8 cellular contexts compared by ENCODE assay signal in the genomic region with DNA sequence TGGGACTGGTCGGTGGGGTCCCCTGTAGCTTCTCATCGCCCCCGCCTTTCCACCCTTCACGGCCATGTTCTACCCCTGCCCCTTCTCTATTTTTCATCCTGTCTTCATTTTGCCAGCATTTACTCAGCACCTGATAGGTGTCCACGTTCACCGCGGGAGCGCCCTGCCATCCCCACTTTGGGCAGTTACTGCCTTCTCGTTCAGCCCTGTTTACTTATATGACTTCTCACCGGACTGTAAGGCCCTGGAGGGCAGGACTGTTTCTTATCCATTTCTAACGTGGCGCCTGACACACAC. TPM values are rescaled to one million over a fixed set of nuclear protein-coding genes. Genes with fewer than 3 reads are reported as not detected.
A peak's percentile ranks its signal among the peaks of the same experiment; 100 is the strongest.
DNase-seq lines count a peak whose midpoint lies in the region; ATAC-seq and TF ChIP-seq lines count a peak whose summit lies in the region.

No MANE protein-coding gene starts in this region.

- H3K9ac ChIP-seq in mammary epithelial cell (ENCODE audit: insufficient read depth, low read length): peak overlapping the region; percentile 99
- H3K9ac ChIP-seq in mucosa of rectum (ENCODE audit: low read depth in 1 of 2, low read length in 2 of 2): peak overlapping the region; percentile 81 to 98

- H3K4me2 ChIP-seq in mammary epithelial cell (ENCODE audit: insufficient read depth, low read depth, low read length): peak overlapping the region; percentile 92

- H3K27me3 ChIP-seq in ACC112 (ENCODE audit: insufficient read depth, low read length): no peaks in the 10 kb centered on the region
- no peaks in the 10 kb centered on the region for H3K27me3 ChIP-seq in mammary epithelial cell (ENCODE audit: insufficient read depth, low read length)
- H3K27me3 ChIP-seq in mucosa of rectum (ENCODE audit: control insufficient read depth in 2 of 2, insufficient read depth in 2 of 2, low read length in 2 of 2): no peaks in the 10 kb centered on the region

- H3K4me3 ChIP-seq in ACC112 (ENCODE audit: low read depth, low read length) (peak overlapping the region; percentile 82), mammary epithelial cell (replicated peaks in 1 of 3; ENCODE audit: insufficient read depth in 1 of 3, low read depth in 2 of 3, low read length in 3 of 3) (peak overlapping the region; percentile 67 to 95 (median 89)), mucosa of rectum (ENCODE audit: low read length in 2 of 2) (peak overlapping the region; percentile 92 to 95)

- intact Hi-C loops in mammary epithelial cell (cut with micrococcal nuclease): loop anchor here (1.0 to 5.0 kb wide), 3 partner anchors 34 to 71 kb away; a partner anchor contains a TSS

- ATAC-seq in GM18498 (IDR thresholded peaks at IDR 0.05; ENCODE audit: unreplicated experiment) (no peak), GM19328 (IDR thresholded peaks at IDR 0.05; ENCODE audit: unreplicated experiment) (no peak)

- H3K79me2 ChIP-seq in ACC112 (ENCODE audit: control insufficient read depth, insufficient read depth, low read length, unreplicated experiment): peaks cover 43% of the 10 kb centered on the region
- H3K79me2 ChIP-seq in mammary epithelial cell (ENCODE audit: insufficient read depth, low read length): peaks cover 62% of the 10 kb centered on the region

- H2AFZ ChIP-seq in ACC112 (ENCODE audit: low read length, unreplicated experiment) (peak overlapping the region; percentile 61), mammary epithelial cell (ENCODE audit: low read depth, low read length) (peak overlapping the region; percentile 73)

- H4K20me1 ChIP-seq in mammary epithelial cell (ENCODE audit: insufficient read depth, low read length): no peaks in the 10 kb centered on the region

- H3K9me3 ChIP-seq in mammary epithelial cell (replicated peaks; ENCODE audit: insufficient read depth, low read length): no peaks in the 10 kb centered on the region
- no peaks in the 10 kb centered on the region for H3K9me3 ChIP-seq in mucosa of rectum (ENCODE audit: control insufficient read depth in 2 of 2, low read length in 2 of 2)

- TSS peak; percentile 56 for BruUV-seq in mammary epithelial cell (replicated peaks; lab: Mats Ljungman, UMichigan)

- H3K36me3 ChIP-seq in ACC112 (ENCODE audit: insufficient read depth, low read length): peaks cover 4% of the 10 kb centered on the region; the same call in 1 of the 2 replicates
- peaks cover 26% of the 10 kb centered on the region for H3K36me3 ChIP-seq in mammary epithelial cell (ENCODE audit: insufficient read depth, low read length)
- peaks cover 18 to 36% of the 10 kb centered on the region in 2 donors for H3K36me3 ChIP-seq in mucosa of rectum (ENCODE audit: control insufficient read depth in 2 of 2, insufficient read depth in 2 of 2, low read length in 2 of 2)

- TF ChIP-seq CTCF in mammary epithelial cell (conservative IDR thresholded peaks at IDR 0.05 in 1 of 2, IDR thresholded peaks at IDR 0.05 in 1 of 2; ENCODE audit: extremely low read depth in 1 of 2, insufficient read depth in 1 of 2, low read depth in 1 of 2, low read length in 2 of 2): no peak

- CTCF ChIA-PET in mammary epithelial cell (lab: Charles Lee; ENCODE audit: low non-redundant PET): no interaction called here

- 0% methylated on average over 5 of the region's 12 CpGs for WGBS in mammary epithelial cell (ENCODE audit: low coverage, missing lambda C conversion rate)

- dilution Hi-C loops in mammary epithelial cell (cut with HindIII; ENCODE audit: low sequenced_read_pairs): loop anchor here (5.0 kb wide), 3 partner anchors 42 to 97 kb away; a partner anchor contains a TSS

- H3K4me1 ChIP-seq in ACC112 (ENCODE audit: control insufficient read depth, insufficient read depth, low read length, unreplicated experiment) (peaks cover 32% of the 10 kb centered on the region), mammary epithelial cell (ENCODE audit: insufficient read depth, low read length) (peaks cover 35% of the 10 kb centered on the region), mucosa of rectum (ENCODE audit: control insufficient read depth in 2 of 2, insufficient read depth in 2 of 2, low read length in 2 of 2) (peaks cover 44 to 45% of the 10 kb centered on the region in 2 donors)

- in situ Hi-C loops in mammary epithelial cell (cut with MboI; ENCODE audit: low sequenced_read_pairs in 2 of 2): no loop called here

- peak overlapping the region; percentile 77 for H3K27ac ChIP-seq in ACC112 (ENCODE audit: low read depth, low read length)
- H3K27ac ChIP-seq in mammary epithelial cell (ENCODE audit: insufficient read depth, low read depth, low read length): peak overlapping the region; percentile 91
- H3K27ac ChIP-seq in mucosa of rectum (ENCODE audit: low read depth in 2 of 2, low read length in 2 of 2): peak overlapping the region; percentile 92 to 95

- DNase-seq in HPDE6-E6E7 (ENCODE audit: extremely low spot score) (peak; percentile 17), mammary epithelial cell (no peak), A172 (ENCODE audit: low spot score) (no peak)
- no peak for DNase-seq in effector CD8-positive, alpha-beta T cell (lab: John Stamatoyannopoulos, UW)

RNA-seq across cellular contexts. Expression of a gene that starts 0.4 kb away (rescaled TPM):
- 100 to 1,000 TPM; 106 to 133 TPM for total RNA-seq in mammary epithelial cell
- polyA plus RNA-seq in mammary epithelial cell: 91.6 TPM
- 189 TPM for polyA minus RNA-seq in mammary epithelial cell
- 51.1 and 52.2 TPM in 2 replicates for total RNA-seq in A172 (2014; rRNA removed; shearing (Covaris generic))

RNA-seq across cellular contexts. Expression of a gene that starts 38.7 kb away (rescaled TPM):
- 10 to 100 TPM; 19.3 to 24.5 TPM for total RNA-seq in mammary epithelial cell
- polyA plus RNA-seq in mammary epithelial cell: 15.5 TPM
- polyA minus RNA-seq in mammary epithelial cell: 29.7 TPM
- 22.8 and 41.6 TPM in 2 replicates for total RNA-seq in A172 (2014; rRNA removed; shearing (Covaris generic))

RNA-seq across cellular contexts. Expression of a gene that starts 46.1 kb away (rescaled TPM):
- total RNA-seq in mammary epithelial cell: 100 to 1,000 TPM; 107 to 197 TPM
- polyA plus RNA-seq in mammary epithelial cell: 189 TPM
- polyA minus RNA-seq in mammary epithelial cell: 128 TPM
- 58.0 and 68.4 TPM in 2 replicates for total RNA-seq in A172 (2014; rRNA removed; shearing (Covaris generic))

RNA-seq across cellular contexts. Expression of a gene that starts 54.4 kb away (rescaled TPM):
- 10 to 100 TPM; 35.1 to 72.3 TPM for total RNA-seq in mammary epithelial cell
- polyA plus RNA-seq in mammary epithelial cell: 61.9 TPM
- polyA minus RNA-seq in mammary epithelial cell: 35.6 TPM
- 37.5 and 42.5 TPM in 2 replicates for total RNA-seq in A172 (2014; rRNA removed; shearing (Covaris generic))
